In the genomic region with DNA sequence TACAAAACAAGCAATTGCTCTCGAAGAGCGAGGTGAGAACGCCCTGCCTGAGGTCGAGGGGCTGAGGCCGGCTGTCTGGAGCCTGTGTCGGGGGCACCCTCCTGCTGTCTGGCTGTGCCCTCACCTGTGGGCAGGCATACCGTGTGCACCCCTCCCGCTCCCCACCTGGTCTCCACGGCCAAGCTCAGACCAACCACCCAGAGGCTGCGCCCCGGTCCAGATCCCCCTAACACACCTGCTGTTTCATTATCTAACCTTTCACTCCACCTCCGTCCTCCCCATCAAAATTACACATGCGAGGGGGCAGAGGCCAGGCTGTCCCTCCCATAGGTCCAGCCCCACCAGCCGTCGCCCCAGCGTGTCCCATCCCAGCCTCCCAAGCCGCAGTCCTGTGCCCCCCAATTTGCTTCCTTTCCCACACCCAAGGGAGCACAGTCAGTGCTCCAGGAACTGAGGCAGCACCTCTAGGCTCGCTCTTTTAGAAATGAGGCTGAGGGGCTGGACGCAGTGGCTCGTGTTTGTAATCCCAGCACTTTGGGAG, we compare ENCODE assay signal across 17 cellular contexts. TPM values are rescaled to one million over a fixed set of nuclear protein-coding genes. Genes with fewer than 3 reads are reported as not detected.
DNase-seq lines count a peak whose midpoint lies in the region; ATAC-seq, FAIRE-seq and TF ChIP-seq lines count a peak whose summit lies in the region.
"Had no signal": no experiment of that assay in that cellular context is flagged by ENCODE, and none has a peak within 500 bp of the region (broad histone marks: within the 10 kb centered on the region; RNA-seq: fewer than 3 reads in every experiment).

No MANE protein-coding gene starts in this region.

- H3K4me1 Mint-ChIP-seq in activated T-helper 2 cell treated with anti-CD3 and anti-CD28 coated beads, Interferon-gamma antibody, Interleukin-2, Interleukin-4, amounts not matched to agents 10 μg/mL and 5 μg/mL and 100 μg/mL, durations not matched to agents 14 hours and 24 hours and 36 hours (ENCODE audit: low read depth), result peaks cover 24% of the 10 kb centered on the region

- peaks cover 36% of the 10 kb centered on the region for H3K27me3 Mint-ChIP-seq in activated T-helper 2 cell treated with anti-CD3 and anti-CD28 coated beads, Interferon-gamma antibody, Interleukin-2, Interleukin-4, amounts not matched to agents 10 μg/mL and 5 μg/mL and 100 μg/mL, durations not matched to agents 14 hours and 24 hours and 36 hours (ENCODE audit: low read depth)
- H3K27me3 Mint-ChIP-seq: CD8-positive, alpha-beta memory T cell had no signal

- POLR2A ChIA-PET in K562 (lab: Yijun Ruan, JAX), result no interaction called here

- H3K4me1 ChIP-seq in K562 (replicated peaks in 1 of 2; ENCODE audit: control insufficient read depth in 2 of 2, insufficient read depth in 2 of 2, low read length in 2 of 2) (peaks cover 16 to 38% of the 10 kb centered on the region in 2 experiments), lower lobe of right lung (peaks cover 21% of the 10 kb centered on the region), transverse colon (peaks cover 4 to 26% (median 16%) of the 10 kb centered on the region in 4 donors)

- no peaks in the 10 kb centered on the region for H3K36me3 Mint-ChIP-seq in activated T-helper 2 cell treated with anti-CD3 and anti-CD28 coated beads, Interferon-gamma antibody, Interleukin-2, Interleukin-4, amounts not matched to agents 10 μg/mL and 5 μg/mL and 100 μg/mL, durations not matched to agents 14 hours and 24 hours and 36 hours (ENCODE audit: low read depth)

- H3K9me3 Mint-ChIP-seq in activated T-helper 2 cell treated with anti-CD3 and anti-CD28 coated beads, Interferon-gamma antibody, Interleukin-2, Interleukin-4, amounts not matched to agents 10 μg/mL and 5 μg/mL and 100 μg/mL, durations not matched to agents 14 hours and 24 hours and 36 hours, result no peaks in the 10 kb centered on the region
- H3K9me3 Mint-ChIP-seq: CD8-positive, alpha-beta memory T cell had no signal

- no TSS peak for BruUV-seq in K562 (replicated peaks; lab: Mats Ljungman, UMichigan)

- in situ Hi-C loops in K562 (cut with MboI), result no loop called here
- in situ Hi-C loops in transverse colon (cut with MboI; ENCODE audit: low pct_ligation_motif_present in 1 of 4, low pct_unique_long_range_greater_than_20kb in 1 of 4, low sequenced_read_pairs in 3 of 4), result no loop called here

- TF ChIP-seq EP300 in K562 (IDR thresholded peaks at IDR 0.05; ENCODE audit: low read length) (no peak), transverse colon (IDR thresholded peaks at IDR 0.05; ENCODE audit: low read depth) (no peak)

- H3K4me3 ChIP-seq in K562, result no peak overlapping the region
- no peak overlapping the region for H3K4me3 ChIP-seq in lower lobe of right lung
- no peak overlapping the region for H3K4me3 ChIP-seq in transverse colon

- no peak overlapping the region for H3K27ac Mint-ChIP-seq in activated T-helper 2 cell treated with anti-CD3 and anti-CD28 coated beads, Interferon-gamma antibody, Interleukin-2, Interleukin-4, amounts not matched to agents 10 μg/mL and 5 μg/mL and 100 μg/mL, durations not matched to agents 14 hours and 24 hours and 36 hours

- H3K36me3 ChIP-seq in K562 (ENCODE audit: control insufficient read depth, insufficient read depth, low read length), result no peaks in the 10 kb centered on the region
- no peaks in the 10 kb centered on the region for H3K36me3 ChIP-seq in lower lobe of right lung
- no peaks in the 10 kb centered on the region for H3K36me3 ChIP-seq in transverse colon

- TF ChIP-seq CTCF in K562 (IDR thresholded peaks at IDR 0.05 in 2 of 3, conservative IDR thresholded peaks at IDR 0.05 in 1 of 3; ENCODE audit: insufficient read depth in 2 of 3, low read depth in 1 of 3, low read length in 3 of 3) (no peak), lower lobe of right lung (IDR thresholded peaks at IDR 0.05) (no peak), transverse colon (IDR thresholded peaks at IDR 0.05) (no peak)

- no peak overlapping the region for H3K4me3 Mint-ChIP-seq in activated T-helper 2 cell treated with anti-CD3 and anti-CD28 coated beads, Interferon-gamma antibody, Interleukin-2, Interleukin-4, amounts not matched to agents 10 μg/mL and 5 μg/mL and 100 μg/mL, durations not matched to agents 14 hours and 24 hours and 36 hours (ENCODE audit: low read depth)
- H3K4me3 Mint-ChIP-seq: CD8-positive, alpha-beta memory T cell had no signal

- H3K4me2 ChIP-seq in K562 (ENCODE audit: insufficient read depth, low read length), result no peak overlapping the region

- H3K27ac ChIP-seq in K562 (ENCODE audit: extremely low read depth, low read depth, low read length) (no peak overlapping the region), lower lobe of right lung (no peak overlapping the region), transverse colon (peak overlapping the region in 1 of 4 donors; percentile 5)

- CTCF ChIA-PET in K562 (lab: Yijun Ruan, JAX; ENCODE audit: low intra/inter-chr PET ratio), result no interaction called here

- intact Hi-C loops in K562 (cut with micrococcal nuclease) (no loop called here), lower lobe of right lung (cut with DNase I) (no loop called here), transverse colon (cut with DNase I; ENCODE audit: low total_unique reads) (no loop called here)
- intact Hi-C loops in activated T-helper 2 cell treated with anti-CD3 and anti-CD28 coated beads, Interferon-gamma antibody, Interleukin-2, Interleukin-4, amounts not matched to agents 10 μg/mL and 5 μg/mL and 100 μg/mL, durations not matched to agents 14 hours and 24 hours and 36 hours (cut with micrococcal nuclease), result loop anchor here (5.0 kb wide), 1 partner anchor 37 kb away; a partner anchor contains a TSS

- no peak for TF ChIP-seq RAD21 in K562 (CRISPR knock-in tag; conservative IDR thresholded peaks at IDR 0.05 in 1 of 2, IDR thresholded peaks at IDR 0.05 in 1 of 2)

- WGBS in K562 (ENCODE audit: insufficient coverage, low coverage, missing lambda C conversion rate), result 16% methylated on average over 19 of the region's 20 CpGs
- WGBS in transverse colon (ENCODE audit: low coverage in 1 of 2), 2 donors, result 87 to 88% methylated on average over 11 to 20 of the region's 20 CpGs

- no peak for FAIRE-seq in K562 (lab: Jason Lieb, UNC)
- FAIRE-seq: GM12892, GM19239 had no signal

- no peaks in the 10 kb centered on the region; the same call in 1 of the 2 replicates for H4K20me1 ChIP-seq in K562 (replicated peaks; ENCODE audit: control insufficient read depth, insufficient read depth, low read length)

- TF ChIP-seq POLR2A in K562 (conservative IDR thresholded peaks at IDR 0.05) (no peak), transverse colon (IDR thresholded peaks at IDR 0.05) (no peak)

- no peaks in the 10 kb centered on the region for H3K9me3 ChIP-seq in K562 (replicated peaks; ENCODE audit: control insufficient read depth, insufficient read depth, low read depth, low read length)
- H3K9me3 ChIP-seq in lower lobe of right lung, result no peaks in the 10 kb centered on the region
- H3K9me3 ChIP-seq in transverse colon, result no peaks in the 10 kb centered on the region

- no peaks in the 10 kb centered on the region for H3K9me1 ChIP-seq in K562 (ENCODE audit: control insufficient read depth, insufficient read depth, low read length)

- H3K79me2 ChIP-seq in K562 (ENCODE audit: control insufficient read depth, insufficient read depth, low read length), result no peaks in the 10 kb centered on the region

- DNase-seq in activated naive CD4-positive, alpha-beta T cell treated with anti-CD3 and anti-CD28 coated beads, Interleukin-2, amount 50 U/mL, for 16 hours, result peak; percentile 5
- DNase-seq in activated naive CD4-positive, alpha-beta T cell (lab: John Stamatoyannopoulos, UW), result no peak
- no peak for DNase-seq in K562 (ENCODE audit: extremely low read depth in 1 of 4, low spot score in 3 of 4)
- peak; percentile 30 for DNase-seq in lower lobe of right lung
- DNase-seq in transverse colon, result peak; percentile 2
- DNase-seq in AML-193 (lab: John Stamatoyannopoulos, UW), result no peak
- no peak for DNase-seq in ecto neural progenitor cell (ENCODE audit: low spot score)
- no peak for DNase-seq in activated T-helper 2 cell treated with anti-CD3 and anti-CD28 coated beads, Interferon-gamma antibody, Interleukin-2, Interleukin-4, amounts not matched to agents 10 μg/mL and 5 μg/mL and 100 μg/mL, durations not matched to agents 14 hours and 24 hours and 36 hours (ENCODE audit: low spot score)
- DNase-seq: CD8-positive, alpha-beta memory T cell; DND-41; GDM1; HCEC 1CT; NCI-H226; NCI-H526 treated with DMSO at 0.1 percent for 48 hours; SHP77 had no signal

- 0 out of 4 replicates have a peak overlapping the region, but pooled peaks of 1 of the 2 experiments have one; percentile 3 for H3K9ac ChIP-seq in K562 (ENCODE audit: insufficient read depth in 1 of 2, low read depth in 2 of 2, low read length in 2 of 2)

- H2AFZ ChIP-seq in K562 (ENCODE audit: low read depth, low read length), result no peak overlapping the region

- H3K27me3 ChIP-seq in K562 (ENCODE audit: control insufficient read depth in 2 of 2, insufficient read depth in 2 of 2, low read length in 2 of 2) (peaks cover 27 to 39% of the 10 kb centered on the region in 2 experiments), lower lobe of right lung (ENCODE audit: low read depth) (peaks cover 46% of the 10 kb centered on the region), transverse colon (peaks cover 26% of the 10 kb centered on the region)

- ATAC-seq in K562 (no peak), lower lobe of right lung (no peak)

RNA-seq across cellular contexts. Expression of a gene that starts 35.2 kb away (rescaled TPM):
- total RNA-seq in K562 (2011; cell fraction: chromatin; rRNA removed; ENCODE audit: low replicate concordance), result 0.25 TPM in 1 of 2 replicates, not detected in the other
- total RNA-seq in K562 (2011; cell fraction: nucleolus; rRNA removed), result 0.17 TPM in 1 of 2 replicates, not detected in the other
- 0.15 TPM in 2 replicates for total RNA-seq in K562 (2011; cell fraction: nucleoplasm; rRNA removed)
- total RNA-seq in K562 (2014; rRNA removed), result 0.41 TPM in 1 of 2 replicates, not detected in the other
- total RNA-seq in K562 (2014; rRNA removed; fragmentation: Illumina TruSeq; extraction: Trizol), result 0.04 TPM in 1 of 2 replicates, not detected in the other
- total RNA-seq in K562 (2015; rRNA removed; fragmentation: Illumina TruSeq; extraction: Trizol), result 0.14 and 0.15 TPM in 2 replicates
- total RNA-seq in K562 (2021), result 0.38 and 0.40 TPM in 2 replicates
- polyA plus RNA-seq in K562 (2011; rRNA removed), result 0.07 and 0.12 TPM in 2 replicates
- polyA plus RNA-seq in K562 (2011; cell fraction: cytosol; rRNA removed), result 0.10 and 0.31 TPM in 2 replicates
- 0.13 and 0.24 TPM in 2 replicates for polyA plus RNA-seq in K562 (2011; cell fraction: nucleus; rRNA removed)
- polyA plus RNA-seq in K562 (2012), result 0.51 and 0.61 TPM in 2 replicates
- polyA plus RNA-seq in K562 (2014; fragmentation: Illumina TruSeq; extraction: Trizol), result 0.22 and 0.25 TPM in 2 replicates
- not detected for polyA plus RNA-seq in K562 (2014; fragmentation: Nextera tagmentation; extraction: Ambion mirVana)
- polyA plus RNA-seq in K562 (2014; rRNA removed), result 0.04 and 0.12 TPM in 2 replicates
- 0.06 and 0.07 TPM in 2 replicates for polyA minus RNA-seq in K562 (2011; rRNA and poly(A)+ RNA removed)
- polyA minus RNA-seq in K562 (2011; cell fraction: cytosol; rRNA and poly(A)+ RNA removed), result not detected in 2 replicates
- polyA minus RNA-seq in K562 (2011; cell fraction: nucleus; rRNA and poly(A)+ RNA removed), result 0.13 TPM in 1 of 2 replicates, not detected in the other
- not detected for total RNA-seq in lower lobe of right lung
- total RNA-seq in transverse colon, result 10 to 100 TPM in 1 of 4 donors, 1 to 10 TPM in 3; 1.5 to 23.9 (median 4.7) TPM
- total RNA-seq in activated T-helper 2 cell treated with anti-CD3 and anti-CD28 coated beads, Interferon-gamma antibody, Interleukin-2, Interleukin-4, amounts not matched to agents 10 μg/mL and 5 μg/mL and 100 μg/mL, durations not matched to agents 14 hours and 24 hours and 36 hours, result not detected in 2 replicates
- total RNA-seq: CD8-positive, alpha-beta memory T cell had no signal
- polyA plus RNA-seq: CD8-positive, alpha-beta memory T cell had no signal

RNA-seq across cellular contexts. Expression of a gene that starts 52.4 kb away (rescaled TPM):
- 11.0 and 21.6 TPM in 2 replicates for total RNA-seq in K562 (2011; cell fraction: chromatin; rRNA removed; ENCODE audit: low replicate concordance)
- 16.4 and 17.2 TPM in 2 replicates for total RNA-seq in K562 (2011; cell fraction: nucleolus; rRNA removed)
- 12.8 and 15.0 TPM in 2 replicates for total RNA-seq in K562 (2011; cell fraction: nucleoplasm; rRNA removed)
- total RNA-seq in K562 (2014; rRNA removed) (31.3 and 37.0 TPM in 2 replicates), K562 (2014; rRNA removed; fragmentation: Illumina TruSeq; extraction: Trizol) (18.1 TPM in 2 replicates), K562 (2015; rRNA removed; fragmentation: Illumina TruSeq; extraction: Trizol) (25.2 and 25.7 TPM in 2 replicates), K562 (2021) (25.1 and 26.1 TPM in 2 replicates), lower lobe of right lung (8.3 TPM), transverse colon (10 to 100 TPM; 10.8 to 13.0 (median 11.9) TPM)
- polyA plus RNA-seq in K562 (2011; rRNA removed) (18.7 and 20.7 TPM in 2 replicates), K562 (2014; fragmentation: Illumina TruSeq; extraction: Trizol) (18.4 and 21.0 TPM in 2 replicates), K562 (2014; fragmentation: Nextera tagmentation; extraction: Ambion mirVana) (1 to 10 TPM; 1.9 to 2.8 TPM), K562 (2014; rRNA removed) (26.3 and 26.7 TPM in 2 replicates)
- 20.8 and 28.5 TPM in 2 replicates for polyA plus RNA-seq in K562 (2011; cell fraction: cytosol; rRNA removed)
- polyA plus RNA-seq in K562 (2011; cell fraction: nucleus; rRNA removed), result 27.0 and 39.1 TPM in 2 replicates
- 14.8 and 21.7 TPM in 2 replicates for polyA plus RNA-seq in K562 (2012)
- 12.7 and 15.7 TPM in 2 replicates for polyA minus RNA-seq in K562 (2011; rRNA and poly(A)+ RNA removed)
- 9.6 and 11.5 TPM in 2 replicates for polyA minus RNA-seq in K562 (2011; cell fraction: cytosol; rRNA and poly(A)+ RNA removed)
- polyA minus RNA-seq in K562 (2011; cell fraction: nucleus; rRNA and poly(A)+ RNA removed), result 9.4 and 12.2 TPM in 2 replicates
- total RNA-seq in activated T-helper 2 cell treated with anti-CD3 and anti-CD28 coated beads, Interferon-gamma antibody, Interleukin-2, Interleukin-4, amounts not matched to agents 10 μg/mL and 5 μg/mL and 100 μg/mL, durations not matched to agents 14 hours and 24 hours and 36 hours, result 17.9 and 18.2 TPM in 2 replicates

Comparison
In these comparisons a context has a peak if more than half of its experiments do, and no peak if none do; other contexts are left out.
1. DNase-seq: peak in activated naive CD4-positive, alpha-beta T cell treated with anti-CD3 and anti-CD28 coated beads, Interleukin-2, amount 50 U/mL, for 16 hours (single experiment), lower lobe of right lung (single experiment) and transverse colon (single experiment); none in activated naive CD4-positive, alpha-beta T cell (0 of 4), K562 (0 of 4), AML-193 (0 of 2), ecto neural progenitor cell (single experiment) and activated T-helper 2 cell treated with anti-CD3 and anti-CD28 coated beads, Interferon-gamma antibody, Interleukin-2, Interleukin-4, amounts not matched to agents 10 μg/mL and 5 μg/mL and 100 μg/mL, durations not matched to agents 14 hours and 24 hours and 36 hours (single experiment).